Comparison of ENCODE assay signal across 9 cellular contexts in genomic region chr1:212611000-212611636, GRCh38. TPM values are rescaled to one million over a fixed set of nuclear protein-coding genes. Genes with fewer than 3 reads are reported as not detected.
DNase-seq lines count a peak whose midpoint lies in the region; ATAC-seq and TF ChIP-seq lines count a peak whose summit lies in the region.
"Had no signal": no experiment of that assay in that cellular context is flagged by ENCODE, and none has a peak within 500 bp of the region (broad histone marks: within the 10 kb centered on the region; RNA-seq: fewer than 3 reads in every experiment).

No MANE protein-coding gene starts in this region.

- H3K27ac ChIP-seq in left ventricle myocardium inferior (replicated peaks) (no peak overlapping the region), hepatocyte (peak overlapping the region; percentile 20), upper lobe of right lung (no peak overlapping the region)
- H3K27ac ChIP-seq: body of pancreas had no signal

- peaks cover 61% of the 10 kb centered on the region for H3K4me1 Mint-ChIP-seq in WTC11

- CTCF ChIA-PET in WTC11 (lab: Charles Lee) = interaction anchor here (1.0 to 3.6 kb wide), 6 partner anchors 19 to 155 kb away, joined by 3 to 17 read pairs (median 3); no protein-coding TSS in a partner anchor

- no peaks in the 10 kb centered on the region for H3K9me2 ChIP-seq in hepatocyte (replicated peaks; ENCODE audit: insufficient read depth)

- DNase-seq in left ventricle myocardium inferior (no peak), Right ventricle myocardium superior (no peak), WTC11 (ENCODE audit: low spot score) (no peak), hepatocyte (ENCODE audit: low spot score) (no peak), upper lobe of right lung (no peak), iPS-NIHi7 (ENCODE audit: extremely low spot score) (no peak), ACHN (no peak)
- DNase-seq: body of pancreas had no signal

- H3K27me3 Mint-ChIP-seq in WTC11 (ENCODE audit: low read depth) = peaks cover 38% of the 10 kb centered on the region

- H3K4me1 ChIP-seq in left ventricle myocardium inferior (peaks cover 68% of the 10 kb centered on the region), hepatocyte (ENCODE audit: insufficient read depth) (peaks cover 19% of the 10 kb centered on the region), upper lobe of right lung (peaks cover 25% of the 10 kb centered on the region)

- POLR2A ChIA-PET in WTC11 (lab: Charles Lee) = interaction anchor here (0.6 to 1.4 kb wide), 2 partner anchors 9 to 55 kb away, joined by 3 read pairs; no protein-coding TSS in a partner anchor

- in situ Hi-C loops in ACHN (cut with HindIII; ENCODE audit: low pct_ligation_motif_present, low pct_unique_long_range_greater_than_20kb, low sequenced_read_pairs) = no loop called here

- H3K9me3 ChIP-seq in left ventricle myocardium inferior (replicated peaks) = no peaks in the 10 kb centered on the region
- no peaks in the 10 kb centered on the region for H3K9me3 ChIP-seq in hepatocyte (ENCODE audit: low read depth)
- H3K9me3 ChIP-seq in upper lobe of right lung = no peaks in the 10 kb centered on the region
- H3K9me3 ChIP-seq: body of pancreas had no signal

- H3K4me3 Mint-ChIP-seq in WTC11 = peak overlapping the region; percentile 89

- H3K27me3 ChIP-seq in left ventricle myocardium inferior (ENCODE audit: low read depth) (peaks cover 14% of the 10 kb centered on the region), hepatocyte (no peaks in the 10 kb centered on the region), upper lobe of right lung (peaks cover 13% of the 10 kb centered on the region)
- H3K27me3 ChIP-seq: body of pancreas had no signal

- H3K9me3 Mint-ChIP-seq in WTC11 = no peaks in the 10 kb centered on the region

- ATAC-seq in Right ventricle myocardium superior (ENCODE audit: poor library complexity) (no peak), WTC11 (no peak), upper lobe of right lung (no peak), HG03139 (IDR thresholded peaks at IDR 0.05; ENCODE audit: unreplicated experiment) (no peak)
- ATAC-seq: body of pancreas had no signal

- peaks cover 46% of the 10 kb centered on the region for H3K79me2 ChIP-seq in hepatocyte

- peak overlapping the region; percentile 86 for H3K4me2 ChIP-seq in hepatocyte

- intact Hi-C loops in left ventricle myocardium inferior (cut with micrococcal nuclease) (loop anchor here (10.0 kb wide), 1 partner anchor 126 kb away; no protein-coding TSS in a partner anchor), Right ventricle myocardium superior (cut with DNase I) (no loop called here), upper lobe of right lung (cut with DNase I) (no loop called here)

- 56% methylated on average over 2 of the region's 2 CpGs for WGBS in hepatocyte (ENCODE audit: low lambda C conversion rate, missing lambda C conversion rate)

- H3K36me3 Mint-ChIP-seq in WTC11 = peaks cover 14% of the 10 kb centered on the region

- no peak overlapping the region for H2AFZ ChIP-seq in hepatocyte

- H3K4me3 ChIP-seq in left ventricle myocardium inferior = peak overlapping the region; percentile 86
- no peak overlapping the region for H3K4me3 ChIP-seq in hepatocyte
- H3K4me3 ChIP-seq in upper lobe of right lung = peak overlapping the region; percentile 78
- H3K4me3 ChIP-seq: body of pancreas had no signal

- TF ChIP-seq CTCF in left ventricle myocardium inferior (IDR thresholded peaks at IDR 0.05; ENCODE audit: borderline replicate concordance) = no peak
- no peak for TF ChIP-seq CTCF in WTC11 (IDR thresholded peaks at IDR 0.05)
- no peak for TF ChIP-seq CTCF in hepatocyte (IDR thresholded peaks at IDR 0.05; ENCODE audit: poor library complexity)
- TF ChIP-seq CTCF in upper lobe of right lung (IDR thresholded peaks at IDR 0.05) = no peak

- H3K36me3 ChIP-seq in left ventricle myocardium inferior = peaks cover 12% of the 10 kb centered on the region
- no peaks in the 10 kb centered on the region for H3K36me3 ChIP-seq in hepatocyte (replicated peaks; ENCODE audit: insufficient read depth, low read depth)
- H3K36me3 ChIP-seq in upper lobe of right lung = peaks cover 10% of the 10 kb centered on the region

- peak overlapping the region; percentile 83; the same call in 1 of the 2 replicates for H3K27ac Mint-ChIP-seq in WTC11

- H4K20me1 ChIP-seq in hepatocyte (ENCODE audit: insufficient read depth, poor library complexity, severe bottlenecking) = peaks cover 23% of the 10 kb centered on the region

TF ChIP-seq in WTC11, 78 proteins besides CTCF, POLR2A, EP300 and RAD21:
- TF ChIP-seq SP1 (CRISPR knock-in tag; conservative IDR thresholded peaks at IDR 0.05) (0 out of 2 replicates have a peak, but pooled peaks have one; percentile 18), ESRRA (CRISPR knock-in tag; IDR thresholded peaks at IDR 0.05; ENCODE audit: borderline replicate concordance) (no peak)

RNA-seq across cellular contexts. Expression of gene ATF3, which starts 2.6 kb away (rescaled TPM):
- total RNA-seq in left ventricle myocardium inferior = 20.0 TPM
- total RNA-seq in Right ventricle myocardium superior = 15.4 TPM
- total RNA-seq in WTC11 (2021) = 12.5 to 19.4 TPM (median 14.6 TPM) in 3 replicates
- total RNA-seq in hepatocyte = 128 TPM in 2 replicates
- 129 and 178 TPM in 2 replicates for polyA plus RNA-seq in hepatocyte
- total RNA-seq in upper lobe of right lung = 28.9 TPM
